ENCODE assay signal across 41 cellular contexts in the genomic region with DNA sequence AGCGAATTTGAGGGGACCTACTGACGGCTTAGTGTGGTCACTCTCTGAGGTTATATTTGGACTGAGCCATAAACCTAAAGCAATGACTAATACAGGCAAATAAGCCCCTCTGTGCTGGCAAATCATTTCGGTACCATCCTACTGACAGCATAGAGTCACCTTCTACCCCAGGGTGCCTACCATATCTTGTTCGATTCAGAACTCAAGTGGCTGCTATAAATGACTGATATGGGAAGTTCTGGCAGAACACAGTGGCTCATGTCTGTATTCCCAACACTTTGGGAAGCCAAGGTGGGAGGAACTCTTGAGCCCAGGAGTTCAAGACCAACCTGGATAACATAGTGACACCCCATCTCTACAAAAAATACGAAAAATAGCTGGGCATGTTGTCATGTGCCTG.
"Had no signal": no experiment of that assay in that cellular context is flagged by ENCODE, and none has a peak within 500 bp of the region (broad histone marks: within the 10 kb centered on the region; RNA-seq: fewer than 3 reads in every experiment).

No MANE protein-coding gene starts in this region.

- H3K27me3 Mint-ChIP-seq: activated CD4-positive, alpha-beta memory T cell treated with anti-CD3 and anti-CD28 coated beads, Interleukin-2, amount 10 ng/mL, durations not matched to agents 7 days and 5 days; activated CD4-positive, alpha-beta T cell treated with anti-CD3 and anti-CD28 coated beads for 36 hours; activated CD4-positive, alpha-beta T cell treated with anti-CD3 and anti-CD28 coated beads, Interleukin-2, amount 10 ng/mL, durations not matched to agents 7 days and 5 days; activated CD8-positive, alpha-beta memory T cell treated with anti-CD3 and anti-CD28 coated beads, Interleukin-2, amount 10 ng/mL, durations not matched to agents 7 days and 5 days; activated naive CD4-positive, alpha-beta T cell treated with anti-CD3 and anti-CD28 coated beads, Interleukin-2, amount 10 ng/mL, durations not matched to agents 7 days and 5 days; activated naive CD4-positive, alpha-beta T cell treated with anti-CD3 and anti-CD28 coated beads, Interleukin-2, amount 50 U/mL, for 24 hours; activated naive CD8-positive, alpha-beta T cell; activated naive CD8-positive, alpha-beta T cell treated with anti-CD3 and anti-CD28 coated beads, Interleukin-2, amount 10 ng/mL, durations not matched to agents 7 days and 5 days; activated naive CD8-positive, alpha-beta T cell treated with anti-CD3 and anti-CD28 coated beads, Interleukin-2, amount 50 U/mL, for 24 hours; central memory CD8-positive, alpha-beta T cell had no signal

- H3K4me1 ChIP-seq: ascending aorta, body of pancreas had no signal

- H3K4me3 Mint-ChIP-seq: activated CD4-positive, alpha-beta memory T cell treated with anti-CD3 and anti-CD28 coated beads, Interleukin-2, amount 10 ng/mL, durations not matched to agents 7 days and 5 days; activated CD4-positive, alpha-beta T cell treated with anti-CD3 and anti-CD28 coated beads for 36 hours; activated CD4-positive, alpha-beta T cell treated with anti-CD3 and anti-CD28 coated beads, Interleukin-2, amount 10 ng/mL, durations not matched to agents 7 days and 5 days; activated CD8-positive, alpha-beta memory T cell treated with anti-CD3 and anti-CD28 coated beads, Interleukin-2, amount 10 ng/mL, durations not matched to agents 7 days and 5 days; activated CD8-positive, alpha-beta T cell treated with anti-CD3 and anti-CD28 coated beads, Interleukin-2, amount 10 ng/mL, durations not matched to agents 7 days and 5 days; activated naive CD4-positive, alpha-beta T cell treated with anti-CD3 and anti-CD28 coated beads, Interleukin-2, amount 10 ng/mL, durations not matched to agents 7 days and 5 days; activated naive CD4-positive, alpha-beta T cell treated with anti-CD3 and anti-CD28 coated beads, Interleukin-2, amount 50 U/mL, for 24 hours; activated naive CD8-positive, alpha-beta T cell; activated naive CD8-positive, alpha-beta T cell treated with anti-CD3 and anti-CD28 coated beads, Interleukin-2, amount 10 ng/mL, durations not matched to agents 7 days and 5 days; activated naive CD8-positive, alpha-beta T cell treated with anti-CD3 and anti-CD28 coated beads, Interleukin-2, amount 50 U/mL, for 24 hours; activated T-cell treated with anti-CD3 and anti-CD28 coated beads, Interleukin-2, amount 50 U/mL, for 24 hours; central memory CD8-positive, alpha-beta T cell; T-helper 1 cell treated with Interleukin-12 subunit alpha and Interleukin-12 subunit beta and Interleukin-4 antibody, amounts not matched to agents 30 μg/mL and 1 μg/mL, for 36 hours; T-helper 2 cell treated with Interferon-gamma antibody and Interleukin-4, amounts not matched to agents 5 μg/mL and 100 μg/mL, for 36 hours; WTC11 had no signal

- H3K4me3 ChIP-seq: ascending aorta, body of pancreas, cardiac muscle cell had no signal

- FAIRE-seq: bronchial epithelial cell, TTC549 had no signal

- H3K9me3 Mint-ChIP-seq: activated CD4-positive, alpha-beta memory T cell treated with anti-CD3 and anti-CD28 coated beads, Interleukin-2, amount 10 ng/mL, durations not matched to agents 7 days and 5 days; activated CD4-positive, alpha-beta T cell treated with anti-CD3 and anti-CD28 coated beads, Interleukin-2, amount 10 ng/mL, durations not matched to agents 7 days and 5 days; activated naive CD4-positive, alpha-beta T cell treated with anti-CD3 and anti-CD28 coated beads, Interleukin-2, amount 10 ng/mL, durations not matched to agents 7 days and 5 days; activated naive CD4-positive, alpha-beta T cell treated with anti-CD3 and anti-CD28 coated beads, Interleukin-2, amount 50 U/mL, for 24 hours; activated naive CD8-positive, alpha-beta T cell treated with anti-CD3 and anti-CD28 coated beads, Interleukin-2, amount 10 ng/mL, durations not matched to agents 7 days and 5 days; activated naive CD8-positive, alpha-beta T cell treated with anti-CD3 and anti-CD28 coated beads, Interleukin-2, amount 50 U/mL, for 24 hours; activated T-cell treated with anti-CD3 and anti-CD28 coated beads, Interleukin-2, amount 50 U/mL, for 24 hours; activated T-helper 2 cell treated with anti-CD3 and anti-CD28 coated beads, Interferon-gamma antibody, Interleukin-2, Interleukin-4, amounts not matched to agents 10 μg/mL and 5 μg/mL and 100 μg/mL, durations not matched to agents 14 hours and 24 hours and 36 hours; central memory CD8-positive, alpha-beta T cell; T-helper 1 cell treated with Interleukin-12 subunit alpha and Interleukin-12 subunit beta and Interleukin-4 antibody, amounts not matched to agents 30 μg/mL and 1 μg/mL, for 36 hours; T-helper 2 cell treated with Interferon-gamma antibody and Interleukin-4, amounts not matched to agents 5 μg/mL and 100 μg/mL, for 36 hours; WTC11 had no signal

- H3K27me3 ChIP-seq: ascending aorta, body of pancreas, brain microvascular endothelial cell, cardiac muscle cell had no signal

- H3K36me3 ChIP-seq: ascending aorta, brain microvascular endothelial cell, cardiac muscle cell, WERI-Rb-1 had no signal

- H3K27ac Mint-ChIP-seq: activated CD4-positive, alpha-beta memory T cell treated with anti-CD3 and anti-CD28 coated beads, Interleukin-2, amount 10 ng/mL, durations not matched to agents 7 days and 5 days; activated CD4-positive, alpha-beta T cell treated with anti-CD3 and anti-CD28 coated beads for 36 hours; activated CD4-positive, alpha-beta T cell treated with anti-CD3 and anti-CD28 coated beads, Interleukin-2, amount 10 ng/mL, durations not matched to agents 7 days and 5 days; activated CD8-positive, alpha-beta memory T cell treated with anti-CD3 and anti-CD28 coated beads, Interleukin-2, amount 10 ng/mL, durations not matched to agents 7 days and 5 days; activated CD8-positive, alpha-beta T cell treated with anti-CD3 and anti-CD28 coated beads, Interleukin-2, amount 10 ng/mL, durations not matched to agents 7 days and 5 days; activated naive CD4-positive, alpha-beta T cell treated with anti-CD3 and anti-CD28 coated beads, Interleukin-2, amount 10 ng/mL, durations not matched to agents 7 days and 5 days; activated naive CD4-positive, alpha-beta T cell treated with anti-CD3 and anti-CD28 coated beads, Interleukin-2, amount 50 U/mL, for 24 hours; activated naive CD8-positive, alpha-beta T cell; activated naive CD8-positive, alpha-beta T cell treated with anti-CD3 and anti-CD28 coated beads, Interleukin-2, amount 10 ng/mL, durations not matched to agents 7 days and 5 days; activated naive CD8-positive, alpha-beta T cell treated with anti-CD3 and anti-CD28 coated beads, Interleukin-2, amount 50 U/mL, for 24 hours; activated T-cell treated with anti-CD3 and anti-CD28 coated beads, Interleukin-2, amount 50 U/mL, for 24 hours; activated T-helper 2 cell treated with anti-CD3 and anti-CD28 coated beads, Interferon-gamma antibody, Interleukin-2, Interleukin-4, amounts not matched to agents 10 μg/mL and 5 μg/mL and 100 μg/mL, durations not matched to agents 14 hours and 24 hours and 36 hours; T-helper 1 cell treated with Interleukin-12 subunit alpha and Interleukin-12 subunit beta and Interleukin-4 antibody, amounts not matched to agents 30 μg/mL and 1 μg/mL, for 36 hours; T-helper 2 cell treated with Interferon-gamma antibody and Interleukin-4, amounts not matched to agents 5 μg/mL and 100 μg/mL, for 36 hours; WTC11 had no signal

- H3K27ac ChIP-seq: ascending aorta, body of pancreas, brain microvascular endothelial cell, cardiac muscle cell, WERI-Rb-1 had no signal

- H3K36me3 Mint-ChIP-seq: activated CD8-positive, alpha-beta memory T cell treated with anti-CD3 and anti-CD28 coated beads, Interleukin-2, amount 10 ng/mL, durations not matched to agents 7 days and 5 days; activated naive CD4-positive, alpha-beta T cell treated with anti-CD3 and anti-CD28 coated beads, Interleukin-2, amount 10 ng/mL, durations not matched to agents 7 days and 5 days; activated naive CD4-positive, alpha-beta T cell treated with anti-CD3 and anti-CD28 coated beads, Interleukin-2, amount 50 U/mL, for 24 hours; activated naive CD8-positive, alpha-beta T cell; activated naive CD8-positive, alpha-beta T cell treated with anti-CD3 and anti-CD28 coated beads, Interleukin-2, amount 10 ng/mL, durations not matched to agents 7 days and 5 days; WTC11 had no signal

- DNase-seq: activated CD4-positive, alpha-beta memory T cell treated with anti-CD3 and anti-CD28 coated beads, Interleukin-2, amount 10 ng/mL, durations not matched to agents 7 days and 5 days; activated CD4-positive, alpha-beta T cell treated with anti-CD3 and anti-CD28 coated beads for 1 hour; activated CD4-positive, alpha-beta T cell treated with anti-CD3 and anti-CD28 coated beads for 36 hours; activated CD4-positive, alpha-beta T cell treated with anti-CD3 and anti-CD28 coated beads for 48 hours; activated CD4-positive, alpha-beta T cell treated with anti-CD3 and anti-CD28 coated beads, Interleukin-2, amount 10 ng/mL, durations not matched to agents 7 days and 5 days; activated CD4-positive, alpha-beta T cell treated with anti-CD3 and anti-CD28 coated beads, Interleukin-2, amount 50 U/mL, for 48 hours; activated CD4-positive, CD25-positive, alpha-beta regulatory T cell; activated CD8-positive, alpha-beta memory T cell treated with anti-CD3 and anti-CD28 coated beads for 24 hours; activated CD8-positive, alpha-beta memory T cell treated with anti-CD3 and anti-CD28 coated beads, Interleukin-2, amount 10 ng/mL, durations not matched to agents 7 days and 5 days; activated CD8-positive, alpha-beta memory T cell treated with anti-CD3 and anti-CD28 coated beads, Interleukin-2, amount 50 U/mL, for 48 hours; activated CD8-positive, alpha-beta T cell treated with anti-CD3 and anti-CD28 coated beads, Interleukin-2, amount 10 ng/mL, durations not matched to agents 7 days and 5 days; activated effector memory CD4-positive, alpha-beta T cell treated with Interleukin-2 at 50 U/mL for 16 hours; activated gamma-delta T cell; activated naive CD4-positive, alpha-beta T cell treated with anti-CD3 and anti-CD28 coated beads, Interleukin-2, amount 10 ng/mL, durations not matched to agents 7 days and 5 days; activated naive CD4-positive, alpha-beta T cell treated with Interleukin-2 at 50 U/mL for 16 hours; activated naive CD8-positive, alpha-beta T cell treated with anti-CD3 and anti-CD28 coated beads, Interleukin-2, amount 10 ng/mL, durations not matched to agents 7 days and 5 days; activated naive CD8-positive, alpha-beta T cell treated with anti-CD3 and anti-CD28 coated beads, Interleukin-2, amount 50 U/mL, for 24 hours; activated T-cell treated with anti-CD3 and anti-CD28 coated beads, Interleukin-2, amount 50 U/mL, for 24 hours; activated T-cell treated with anti-CD3 and anti-CD28 coated beads, Interleukin-2, amount 50 U/mL, for 48 hours; amygdala; anterior cingulate cortex; body of pancreas; brain microvascular endothelial cell; caudate nucleus; cerebellar nuclear complex; SW 1271; T-helper 1 cell; T-helper 2 cell; T-helper 9 cell; WERI-Rb-1 had no signal

- H3K4me1 Mint-ChIP-seq: activated CD4-positive, alpha-beta memory T cell treated with anti-CD3 and anti-CD28 coated beads, Interleukin-2, amount 10 ng/mL, durations not matched to agents 7 days and 5 days; activated CD4-positive, alpha-beta T cell treated with anti-CD3 and anti-CD28 coated beads for 36 hours; activated CD4-positive, alpha-beta T cell treated with anti-CD3 and anti-CD28 coated beads, Interleukin-2, amount 10 ng/mL, durations not matched to agents 7 days and 5 days; activated CD8-positive, alpha-beta memory T cell treated with anti-CD3 and anti-CD28 coated beads, Interleukin-2, amount 10 ng/mL, durations not matched to agents 7 days and 5 days; activated naive CD4-positive, alpha-beta T cell treated with anti-CD3 and anti-CD28 coated beads, Interleukin-2, amount 10 ng/mL, durations not matched to agents 7 days and 5 days; activated naive CD4-positive, alpha-beta T cell treated with anti-CD3 and anti-CD28 coated beads, Interleukin-2, amount 50 U/mL, for 24 hours; activated naive CD8-positive, alpha-beta T cell treated with anti-CD3 and anti-CD28 coated beads, Interleukin-2, amount 10 ng/mL, durations not matched to agents 7 days and 5 days; activated naive CD8-positive, alpha-beta T cell treated with anti-CD3 and anti-CD28 coated beads, Interleukin-2, amount 50 U/mL, for 24 hours; central memory CD8-positive, alpha-beta T cell had no signal

- H3K9me3 ChIP-seq: ascending aorta, body of pancreas had no signal
